ENCODE assay signal across 15 cellular contexts in genomic region chr12:71654200-71654599, GRCh38. TPM values are rescaled to one million over a fixed set of nuclear protein-coding genes. Genes with fewer than 3 reads are reported as not detected.
DNase-seq lines count a peak whose midpoint lies in the region; ATAC-seq and TF ChIP-seq lines count a peak whose summit lies in the region.
"Had no signal": no experiment of that assay in that cellular context is flagged by ENCODE, and none has a peak within 500 bp of the region (broad histone marks: within the 10 kb centered on the region; RNA-seq: fewer than 3 reads in every experiment).

No MANE protein-coding gene starts in this region.

- H3K4me1 ChIP-seq in CD8-positive, alpha-beta memory T cell (ENCODE audit: insufficient read depth, low read length): peaks cover 40% of the 10 kb centered on the region

- intact Hi-C loops in activated T-helper 2 cell treated with anti-CD3 and anti-CD28 coated beads, Interferon-gamma antibody, Interleukin-2, Interleukin-4, amounts not matched to agents 10 μg/mL and 5 μg/mL and 100 μg/mL, durations not matched to agents 14 hours and 24 hours and 36 hours (cut with micrococcal nuclease): no loop called here

- CTCF ChIA-PET in CD8-positive, alpha-beta memory T cell (lab: Charles Lee): interaction anchor here (0.7 kb wide), 1 partner anchor 17 kb away, joined by 3 read pairs; no protein-coding TSS in a partner anchor

- POLR2A ChIA-PET in CD8-positive, alpha-beta memory T cell (lab: Charles Lee): no interaction called here

- no peak for DNase-seq in activated naive CD4-positive, alpha-beta T cell treated with anti-CD3 and anti-CD28 coated beads, Interleukin-2, amount 50 U/mL, for 16 hours
- no peak for DNase-seq in CD8-positive, alpha-beta memory T cell
- DNase-seq in activated T-helper 2 cell treated with anti-CD3 and anti-CD28 coated beads, Interferon-gamma antibody, Interleukin-2, Interleukin-4, amounts not matched to agents 10 μg/mL and 5 μg/mL and 100 μg/mL, durations not matched to agents 14 hours and 24 hours and 36 hours (ENCODE audit: low spot score): no peak
- DNase-seq in natural killer cell treated with Interleukin-12 subunit alpha and Interleukin-12 subunit beta and Interleukin-15 and Interleukin-18, amount 100 ng/mL, for 72 hours (ENCODE audit: low spot score): no peak
- DNase-seq in erythroblast (lab: John Stamatoyannopoulos, UW): no peak
- DNase-seq: ACHN, HFFc6, NCI-H1417, NCI-H1930, NCI-H2171, NCI-H510A treated with DMSO at 0.1 percent for 48 hours, SHP77 had no signal

- H3K27ac Mint-ChIP-seq in activated naive CD4-positive, alpha-beta T cell treated with anti-CD3 and anti-CD28 coated beads, Interleukin-2, amount 50 U/mL, for 24 hours: no peak overlapping the region
- H3K27ac Mint-ChIP-seq in CD8-positive, alpha-beta memory T cell: peak overlapping the region in 2 of 8 donors; percentile 30 to 74
- H3K27ac Mint-ChIP-seq in activated T-helper 2 cell treated with anti-CD3 and anti-CD28 coated beads, Interferon-gamma antibody, Interleukin-2, Interleukin-4, amounts not matched to agents 10 μg/mL and 5 μg/mL and 100 μg/mL, durations not matched to agents 14 hours and 24 hours and 36 hours: no peak overlapping the region
- H3K27ac Mint-ChIP-seq in natural killer cell treated with Interleukin-12 subunit alpha and Interleukin-12 subunit beta and Interleukin-15 and Interleukin-18, amount 100 ng/mL, for 72 hours: peak overlapping the region in 1 of 2 donors; percentile 16
- H3K27ac Mint-ChIP-seq: HFFc6 had no signal

- no peaks in the 10 kb centered on the region for H3K9me3 Mint-ChIP-seq in activated naive CD4-positive, alpha-beta T cell treated with anti-CD3 and anti-CD28 coated beads, Interleukin-2, amount 50 U/mL, for 24 hours
- H3K9me3 Mint-ChIP-seq in CD8-positive, alpha-beta memory T cell: no peaks in the 10 kb centered on the region
- H3K9me3 Mint-ChIP-seq in activated T-helper 2 cell treated with anti-CD3 and anti-CD28 coated beads, Interferon-gamma antibody, Interleukin-2, Interleukin-4, amounts not matched to agents 10 μg/mL and 5 μg/mL and 100 μg/mL, durations not matched to agents 14 hours and 24 hours and 36 hours: peaks cover 7% of the 10 kb centered on the region
- H3K9me3 Mint-ChIP-seq in natural killer cell treated with Interleukin-12 subunit alpha and Interleukin-12 subunit beta and Interleukin-15 and Interleukin-18, amount 100 ng/mL, for 72 hours: no peaks in the 10 kb centered on the region
- H3K9me3 Mint-ChIP-seq: HFFc6 had no signal

- peaks cover 43% of the 10 kb centered on the region for H3K4me1 Mint-ChIP-seq in activated naive CD4-positive, alpha-beta T cell treated with anti-CD3 and anti-CD28 coated beads, Interleukin-2, amount 50 U/mL, for 24 hours
- H3K4me1 Mint-ChIP-seq in CD8-positive, alpha-beta memory T cell: peaks cover 16 to 38% (median 34%) of the 10 kb centered on the region in 3 donors
- H3K4me1 Mint-ChIP-seq in activated T-helper 2 cell treated with anti-CD3 and anti-CD28 coated beads, Interferon-gamma antibody, Interleukin-2, Interleukin-4, amounts not matched to agents 10 μg/mL and 5 μg/mL and 100 μg/mL, durations not matched to agents 14 hours and 24 hours and 36 hours (ENCODE audit: low read depth): peaks cover 38% of the 10 kb centered on the region
- peaks cover 26 to 28% of the 10 kb centered on the region in 2 donors for H3K4me1 Mint-ChIP-seq in natural killer cell treated with Interleukin-12 subunit alpha and Interleukin-12 subunit beta and Interleukin-15 and Interleukin-18, amount 100 ng/mL, for 72 hours (ENCODE audit: low read depth in 2 of 2)

- TF ChIP-seq POLR2A in erythroblast (IDR thresholded peaks at IDR 0.05; ENCODE audit: low read length): no peak

- H3K4me3 ChIP-seq in CD8-positive, alpha-beta memory T cell (ENCODE audit: low read length): no peak overlapping the region

- ATAC-seq in natural killer cell treated with Interleukin-12 subunit alpha and Interleukin-12 subunit beta and Interleukin-15 and Interleukin-18, amount 100 ng/mL, for 72 hours: no peak
- ATAC-seq in HG03378 (IDR thresholded peaks at IDR 0.05; ENCODE audit: unreplicated experiment) (no peak), GM21723 (IDR thresholded peaks at IDR 0.05; ENCODE audit: unreplicated experiment) (no peak)

- no peaks in the 10 kb centered on the region for H3K27me3 Mint-ChIP-seq in activated naive CD4-positive, alpha-beta T cell treated with anti-CD3 and anti-CD28 coated beads, Interleukin-2, amount 50 U/mL, for 24 hours
- H3K27me3 Mint-ChIP-seq in CD8-positive, alpha-beta memory T cell: no peaks in the 10 kb centered on the region
- H3K27me3 Mint-ChIP-seq in activated T-helper 2 cell treated with anti-CD3 and anti-CD28 coated beads, Interferon-gamma antibody, Interleukin-2, Interleukin-4, amounts not matched to agents 10 μg/mL and 5 μg/mL and 100 μg/mL, durations not matched to agents 14 hours and 24 hours and 36 hours (ENCODE audit: low read depth): no peaks in the 10 kb centered on the region
- no peaks in the 10 kb centered on the region for H3K27me3 Mint-ChIP-seq in natural killer cell treated with Interleukin-12 subunit alpha and Interleukin-12 subunit beta and Interleukin-15 and Interleukin-18, amount 100 ng/mL, for 72 hours

- peak overlapping the region; percentile 82 for H3K4me3 Mint-ChIP-seq in activated naive CD4-positive, alpha-beta T cell treated with anti-CD3 and anti-CD28 coated beads, Interleukin-2, amount 50 U/mL, for 24 hours
- peak overlapping the region in 4 of 7 donors; percentile 44 to 55 (median 52) for H3K4me3 Mint-ChIP-seq in CD8-positive, alpha-beta memory T cell
- H3K4me3 Mint-ChIP-seq in activated T-helper 2 cell treated with anti-CD3 and anti-CD28 coated beads, Interferon-gamma antibody, Interleukin-2, Interleukin-4, amounts not matched to agents 10 μg/mL and 5 μg/mL and 100 μg/mL, durations not matched to agents 14 hours and 24 hours and 36 hours (ENCODE audit: low read depth): peak overlapping the region; percentile 40
- peak overlapping the region; percentile 61 for H3K4me3 Mint-ChIP-seq in natural killer cell treated with Interleukin-12 subunit alpha and Interleukin-12 subunit beta and Interleukin-15 and Interleukin-18, amount 100 ng/mL, for 72 hours

- no peak overlapping the region for H3K27ac ChIP-seq in CD8-positive, alpha-beta memory T cell (ENCODE audit: low read depth, low read length)

- H3K9me3 ChIP-seq in CD8-positive, alpha-beta memory T cell (ENCODE audit: low read length): no peaks in the 10 kb centered on the region

- H3K36me3 ChIP-seq in CD8-positive, alpha-beta memory T cell (ENCODE audit: insufficient read depth, low read length): peaks cover 24% of the 10 kb centered on the region

- H3K36me3 Mint-ChIP-seq in activated naive CD4-positive, alpha-beta T cell treated with anti-CD3 and anti-CD28 coated beads, Interleukin-2, amount 50 U/mL, for 24 hours: peaks cover 27% of the 10 kb centered on the region
- H3K36me3 Mint-ChIP-seq in CD8-positive, alpha-beta memory T cell: peaks cover 0 to 52% (median 12%) of the 10 kb centered on the region in 3 donors
- peaks cover 34% of the 10 kb centered on the region for H3K36me3 Mint-ChIP-seq in activated T-helper 2 cell treated with anti-CD3 and anti-CD28 coated beads, Interferon-gamma antibody, Interleukin-2, Interleukin-4, amounts not matched to agents 10 μg/mL and 5 μg/mL and 100 μg/mL, durations not matched to agents 14 hours and 24 hours and 36 hours (ENCODE audit: low read depth)
- peaks cover 26% of the 10 kb centered on the region for H3K36me3 Mint-ChIP-seq in natural killer cell treated with Interleukin-12 subunit alpha and Interleukin-12 subunit beta and Interleukin-15 and Interleukin-18, amount 100 ng/mL, for 72 hours

- H3K27me3 ChIP-seq in CD8-positive, alpha-beta memory T cell (ENCODE audit: insufficient read depth, low read length, poor library complexity, severe bottlenecking): no peaks in the 10 kb centered on the region

RNA-seq across cellular contexts. Expression of gene ZFC3H1, which starts 9.4 kb away (rescaled TPM):
- total RNA-seq in CD8-positive, alpha-beta memory T cell: 10 to 100 TPM; 37.5 to 42.6 TPM
- polyA plus RNA-seq in CD8-positive, alpha-beta memory T cell: 27.9 TPM
- 70.4 and 72.5 TPM in 2 replicates for total RNA-seq in activated T-helper 2 cell treated with anti-CD3 and anti-CD28 coated beads, Interferon-gamma antibody, Interleukin-2, Interleukin-4, amounts not matched to agents 10 μg/mL and 5 μg/mL and 100 μg/mL, durations not matched to agents 14 hours and 24 hours and 36 hours
- 100 to 1,000 TPM in 1 of 2 donors, 10 to 100 TPM in 1; 71.1 to 104 TPM for total RNA-seq in natural killer cell treated with Interleukin-12 subunit alpha and Interleukin-12 subunit beta and Interleukin-15 and Interleukin-18, amount 100 ng/mL, for 72 hours

RNA-seq across cellular contexts. Expression of gene THAP2, which starts 9.9 kb away (rescaled TPM):
- 1 to 10 TPM; 7.8 to 8.6 TPM for total RNA-seq in CD8-positive, alpha-beta memory T cell
- 5.2 TPM for polyA plus RNA-seq in CD8-positive, alpha-beta memory T cell
- 9.0 and 12.1 TPM in 2 replicates for total RNA-seq in activated T-helper 2 cell treated with anti-CD3 and anti-CD28 coated beads, Interferon-gamma antibody, Interleukin-2, Interleukin-4, amounts not matched to agents 10 μg/mL and 5 μg/mL and 100 μg/mL, durations not matched to agents 14 hours and 24 hours and 36 hours
- total RNA-seq in natural killer cell treated with Interleukin-12 subunit alpha and Interleukin-12 subunit beta and Interleukin-15 and Interleukin-18, amount 100 ng/mL, for 72 hours: 1 to 10 TPM; 5.2 to 9.2 TPM

RNA-seq across cellular contexts. Expression of gene TMEM19, which starts 31.7 kb away (rescaled TPM):
- 10 to 100 TPM; 18.6 to 21.4 TPM for total RNA-seq in CD8-positive, alpha-beta memory T cell
- 33.6 TPM for polyA plus RNA-seq in CD8-positive, alpha-beta memory T cell
- 11.0 and 14.3 TPM in 2 replicates for total RNA-seq in activated T-helper 2 cell treated with anti-CD3 and anti-CD28 coated beads, Interferon-gamma antibody, Interleukin-2, Interleukin-4, amounts not matched to agents 10 μg/mL and 5 μg/mL and 100 μg/mL, durations not matched to agents 14 hours and 24 hours and 36 hours
- 10 to 100 TPM; 13.4 to 24.8 TPM for total RNA-seq in natural killer cell treated with Interleukin-12 subunit alpha and Interleukin-12 subunit beta and Interleukin-15 and Interleukin-18, amount 100 ng/mL, for 72 hours
